9 cellular contexts compared by ENCODE assay signal in the genomic region with DNA sequence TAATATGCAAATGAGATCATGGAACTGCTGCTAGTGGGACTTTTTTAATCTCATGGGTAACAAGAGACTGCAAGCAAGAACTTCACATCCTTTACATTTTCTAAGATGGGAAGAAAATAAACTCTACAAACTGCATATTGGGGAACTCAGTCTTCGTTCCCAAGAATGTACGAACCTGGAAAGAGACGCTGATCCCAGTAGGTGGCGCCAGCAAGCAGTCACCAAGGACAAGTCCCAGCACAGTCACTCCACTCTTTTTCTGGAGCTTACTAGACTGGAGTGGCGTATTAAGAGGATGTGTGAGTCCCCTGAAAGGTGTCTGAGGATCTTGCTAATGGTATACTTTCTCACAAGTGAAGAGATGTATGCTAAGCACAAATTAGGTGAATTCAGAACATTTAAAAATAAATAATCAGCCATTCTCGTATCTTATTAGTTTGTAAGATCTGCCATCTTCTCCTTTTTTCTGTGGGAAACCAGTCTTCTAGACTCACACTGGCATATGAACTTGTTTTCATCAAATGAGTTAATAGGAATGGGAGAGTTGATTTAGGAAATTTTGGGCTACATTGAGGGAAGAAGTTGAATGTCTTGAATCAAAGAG. TPM values are rescaled to one million over a fixed set of nuclear protein-coding genes. Genes with fewer than 3 reads are reported as not detected.
DNase-seq lines count a peak whose midpoint lies in the region; ATAC-seq and TF ChIP-seq lines count a peak whose summit lies in the region.
"Had no signal": no experiment of that assay in that cellular context is flagged by ENCODE, and none has a peak within 500 bp of the region (broad histone marks: within the 10 kb centered on the region; RNA-seq: fewer than 3 reads in every experiment).

No MANE protein-coding gene starts in this region.

- peaks cover 42 to 46% of the 10 kb centered on the region in 2 donors for H3K27me3 Mint-ChIP-seq in effector memory CD8-positive, alpha-beta T cell

- no peak overlapping the region for H3K27ac ChIP-seq in tibial nerve

- TF ChIP-seq CTCF in mucosa of descending colon (IDR thresholded peaks at IDR 0.05) (peak; percentile 32), tibial nerve (IDR thresholded peaks at IDR 0.05) (peak in 3 of 5 experiments; percentile 41 to 52 (median 48))

- H3K4me1 Mint-ChIP-seq in effector memory CD8-positive, alpha-beta T cell (ENCODE audit: low read depth in 2 of 2) = peaks cover 4% of the 10 kb centered on the region in 2 donors

- TF ChIP-seq EP300 in tibial nerve (IDR thresholded peaks at IDR 0.05) = no peak

- H3K4me3 Mint-ChIP-seq in effector memory CD8-positive, alpha-beta T cell = no peak overlapping the region
- H3K4me3 Mint-ChIP-seq: activated B cell treated with CpG ODN at 0.5 μM for 24 hours had no signal

- H3K4me1 ChIP-seq in mucosa of descending colon (ENCODE audit: low read depth) = no peaks in the 10 kb centered on the region
- H3K4me1 ChIP-seq in tibial nerve = no peaks in the 10 kb centered on the region

- no peak overlapping the region for H3K27ac Mint-ChIP-seq in effector memory CD8-positive, alpha-beta T cell
- H3K27ac Mint-ChIP-seq: activated B cell treated with CpG ODN at 0.5 μM for 24 hours had no signal

- H3K9me3 ChIP-seq in mucosa of descending colon (no peaks in the 10 kb centered on the region), tibial nerve (no peaks in the 10 kb centered on the region)

- whole genome bisulfite sequencing in tibial nerve, 2 donors = 18 to 20% methylated on average over 6 of the region's 6 CpGs

- peak; percentile 68 for DNase-seq in GM03348 (ENCODE audit: low spot score)
- peak; percentile 68 for DNase-seq in NCI-H345 (lab: John Stamatoyannopoulos, UW)
- peak; percentile 72 for DNase-seq in activated CD4-positive, alpha-beta T cell treated with anti-CD3 and anti-CD28 coated beads for 48 hours
- DNase-seq in effector memory CD8-positive, alpha-beta T cell = peak; percentile 15 to 18 (median 15)
- DNase-seq in mucosa of descending colon = peak in 2 of 3 donors; percentile 67 to 77
- DNase-seq in tibial nerve (ENCODE audit: low spot score in 2 of 2) = peak in 1 of 2 donors; percentile 40
- DNase-seq in COLO829 (ENCODE audit: low spot score) = no peak
- DNase-seq: activated B cell treated with CpG ODN at 0.5 μM for 24 hours had no signal

- no peaks in the 10 kb centered on the region for H3K9me3 Mint-ChIP-seq in effector memory CD8-positive, alpha-beta T cell

- intact Hi-C loops in mucosa of descending colon (cut with DNase I, micrococcal nuclease) = loop anchor here in 1 of 2 donors (10.0 kb wide), 1 partner anchor 315 kb away; no protein-coding TSS in a partner anchor

- no peaks in the 10 kb centered on the region for H3K36me3 Mint-ChIP-seq in effector memory CD8-positive, alpha-beta T cell (ENCODE audit: insufficient read depth)

- no peaks in the 10 kb centered on the region for H3K36me3 ChIP-seq in mucosa of descending colon (ENCODE audit: low read depth)
- H3K36me3 ChIP-seq in tibial nerve = no peaks in the 10 kb centered on the region

- ATAC-seq in HG02870 (IDR thresholded peaks at IDR 0.05; ENCODE audit: unreplicated experiment) (peak; percentile 40), mucosa of descending colon (peak; percentile 64)
- ATAC-seq in effector memory CD8-positive, alpha-beta T cell (replicated peaks) = peak; percentile 46

- TF ChIP-seq POLR2A in tibial nerve (IDR thresholded peaks at IDR 0.05) = no peak

- peaks cover 0 to 5% of the 10 kb centered on the region in 2 donors for H3K27me3 ChIP-seq in tibial nerve

- no peak overlapping the region for H3K4me3 ChIP-seq in mucosa of descending colon
- H3K4me3 ChIP-seq in tibial nerve = no peak overlapping the region

RNA-seq across cellular contexts. Expression of a gene that starts 16.0 kb away (rescaled TPM):
- 10 to 100 TPM; 26.0 to 29.0 (median 27.4) TPM for total RNA-seq in mucosa of descending colon
- total RNA-seq in tibial nerve = 10 to 100 TPM; 32.9 to 50.4 (median 42.8) TPM
